ENCODE assay signal across 8 cellular contexts in genomic region chr14:102140027-102140749, GRCh38. TPM values are rescaled to one million over a fixed set of nuclear protein-coding genes. Genes with fewer than 3 reads are reported as not detected.
DNase-seq lines count a peak whose midpoint lies in the region; ATAC-seq lines count a peak whose summit lies in the region.

No MANE protein-coding gene starts in this region.

- 0 to 2% methylated on average over 35 to 40 of the region's 48 CpGs for WGBS in mesodermal cell (ENCODE audit: insufficient coverage in 2 of 2), 2 experiments

- peaks cover 4% of the 10 kb centered on the region for H3K4me1 ChIP-seq in effector memory CD4-positive, alpha-beta T cell (ENCODE audit: control insufficient read depth, insufficient read depth, low read length, poor library complexity, severe bottlenecking)
- no peaks in the 10 kb centered on the region for H3K4me1 ChIP-seq in mesodermal cell (ENCODE audit: control insufficient read depth, insufficient read depth, low read length, poor library complexity, severe bottlenecking)

- DNase-seq in DMS79 (lab: John Stamatoyannopoulos, UW) (peak; percentile 34), HuH-7 (ENCODE audit: low spot score) (peak; percentile 30), NCI-H2029 treated with DMSO at 0.1 percent for 48 hours (lab: John Stamatoyannopoulos, UW) (no peak)
- DNase-seq in activated CD4-positive, alpha-beta T cell treated with anti-CD3 and anti-CD28 coated beads, Interleukin-2, amount 50 U/mL, for 24 hours (ENCODE audit: low read depth in 1 of 2, low spot score in 1 of 2), result peak; percentile 5 to 7
- DNase-seq in effector memory CD4-positive, alpha-beta T cell, result peak in 2 of 3 donors; percentile 4 to 9
- DNase-seq in stimulated activated CD8-positive, alpha-beta memory T cell treated with anti-CD3 and anti-CD28 coated beads, Interleukin-7, amount 100 ng/mL, for 48 hours (ENCODE audit: extremely low read depth in 1 of 2, low read depth in 1 of 2), result peak; percentile 10 to 13

- H3K9me3 ChIP-seq in effector memory CD4-positive, alpha-beta T cell (ENCODE audit: control insufficient read depth, low read length), result no peaks in the 10 kb centered on the region
- no peaks in the 10 kb centered on the region for H3K9me3 ChIP-seq in mesodermal cell (ENCODE audit: control insufficient read depth, low read length)

- peak overlapping the region; percentile 91 for H3K27ac ChIP-seq in effector memory CD4-positive, alpha-beta T cell (ENCODE audit: insufficient read depth, low read length, poor library complexity, severe bottlenecking)
- no peak overlapping the region for H3K27ac ChIP-seq in mesodermal cell (ENCODE audit: low read depth, low read length, severe bottlenecking)

- H3K27me3 ChIP-seq in effector memory CD4-positive, alpha-beta T cell (replicated peaks; ENCODE audit: control insufficient read depth, insufficient read depth, low read length, poor library complexity, severe bottlenecking), result no peaks in the 10 kb centered on the region

- H3K36me3 ChIP-seq in effector memory CD4-positive, alpha-beta T cell (ENCODE audit: control insufficient read depth, insufficient read depth, low read length), result no peaks in the 10 kb centered on the region
- H3K36me3 ChIP-seq in mesodermal cell (ENCODE audit: control insufficient read depth, insufficient read depth, low read length), result peaks cover 17% of the 10 kb centered on the region

- peak; percentile 19 for ATAC-seq in GM21447 (IDR thresholded peaks at IDR 0.05; ENCODE audit: unreplicated experiment)

- peak overlapping the region; percentile 99 for H3K4me3 ChIP-seq in effector memory CD4-positive, alpha-beta T cell (ENCODE audit: insufficient read depth, low read depth, low read length, poor library complexity, severe bottlenecking)
- H3K4me3 ChIP-seq in mesodermal cell (ENCODE audit: extremely low read depth, insufficient read depth, low read length, poor library complexity, severe bottlenecking), result peak overlapping the region; percentile 100

RNA-seq across cellular contexts. Expression of gene WDR20, which starts 0.5 kb away (rescaled TPM):
- polyA plus RNA-seq in mesodermal cell (2013, experiment 1 of 2), result 16.5 TPM
- polyA plus RNA-seq in mesodermal cell (2013, experiment 2 of 2), result 16.0 TPM

RNA-seq across cellular contexts. Expression of gene HSP90AA1, which starts 53.3 kb away (rescaled TPM):
- polyA plus RNA-seq in mesodermal cell (2013, experiment 1 of 2), result 746 TPM
- polyA plus RNA-seq in mesodermal cell (2013, experiment 2 of 2), result 725 TPM
